Comparison of ENCODE assay signal across 11 cellular contexts in genomic region chr11:82732348-82732733, GRCh38. TPM values are rescaled to one million over a fixed set of nuclear protein-coding genes. Genes with fewer than 3 reads are reported as not detected.
A peak's percentile ranks its signal among the peaks of the same experiment; 100 is the strongest.
DNase-seq lines count a peak whose midpoint lies in the region; ATAC-seq, FAIRE-seq and TF ChIP-seq lines count a peak whose summit lies in the region.
"Had no signal": no experiment of that assay in that cellular context is flagged by ENCODE, and none has a peak within 500 bp of the region (broad histone marks: within the 10 kb centered on the region; RNA-seq: fewer than 3 reads in every experiment).

No MANE protein-coding gene starts in this region.

- no peak overlapping the region for H3K27ac ChIP-seq in H1 (ENCODE audit: low read depth, low read length)
- peak overlapping the region; percentile 60 to 92 (median 84) for H3K27ac ChIP-seq in tibial nerve
- H3K27ac ChIP-seq in right lobe of liver: no peak overlapping the region

- H3K27me3 ChIP-seq in H1 (replicated peaks in 1 of 4; ENCODE audit: control insufficient read depth in 3 of 4, extremely low read depth in 1 of 4, insufficient read depth in 3 of 4, low read length in 3 of 4): peaks cover 11 to 41% (median 36%) of the 10 kb centered on the region in 4 experiments
- H3K27me3 ChIP-seq in tibial nerve: no peaks in the 10 kb centered on the region
- peaks cover 0 to 24% of the 10 kb centered on the region in 2 donors for H3K27me3 ChIP-seq in right lobe of liver

- no peak overlapping the region for H3K18ac ChIP-seq in H1 (ENCODE audit: extremely low read depth, low read length)

- no peak overlapping the region for H2BK120ac ChIP-seq in H1 (replicated peaks; ENCODE audit: low read depth, low read length)

- H3K9me3 ChIP-seq in H1 (ENCODE audit: insufficient read depth in 2 of 2, low read depth in 1 of 2, low read length in 1 of 2) (no peaks in the 10 kb centered on the region), tibial nerve (no peaks in the 10 kb centered on the region), right lobe of liver (no peaks in the 10 kb centered on the region)

- no peak overlapping the region for H2AK5ac ChIP-seq in H1 (ENCODE audit: low read depth, low read length)

- CTCF ChIA-PET in H1 (lab: Charles Lee; ENCODE audit: partially characterized antibody): interaction anchor here (0.6 to 3.4 kb wide), 11 partner anchors 11 to 274 kb away, joined by 3 to 18 read pairs (median 4); partner anchors contain the start of gene PRCP

- no peak for TF ChIP-seq POLR2A in H1 (IDR thresholded peaks at IDR 0.05; ENCODE audit: control extremely low read depth in 1 of 2, low read depth in 2 of 2, low read length in 2 of 2)
- TF ChIP-seq POLR2A in tibial nerve (IDR thresholded peaks at IDR 0.05): no peak
- no peak for TF ChIP-seq POLR2A in right lobe of liver (IDR thresholded peaks at IDR 0.05)

- H3K36me3 ChIP-seq in H1 (ENCODE audit: control insufficient read depth in 2 of 4, insufficient read depth in 4 of 4, low read length in 3 of 4) (no peaks in the 10 kb centered on the region), tibial nerve (no peaks in the 10 kb centered on the region), right lobe of liver (no peaks in the 10 kb centered on the region)

- H4K8ac ChIP-seq in H1 (ENCODE audit: extremely low read depth, insufficient read depth, low read length): no peak overlapping the region; the same call in 1 of the 2 replicates

- H2BK20ac ChIP-seq in H1 (ENCODE audit: low read length): no peak overlapping the region

- no peak overlapping the region for H2AFZ ChIP-seq in H1 (ENCODE audit: low read length)

- no peaks in the 10 kb centered on the region for H3K79me2 ChIP-seq in H1 (ENCODE audit: control insufficient read depth in 1 of 2, insufficient read depth in 2 of 2, low read length in 2 of 2)

- H3K4me1 Mint-ChIP-seq in naive thymus-derived CD8-positive, alpha-beta T cell: peaks cover 9 to 25% (median 17%) of the 10 kb centered on the region in 4 donors

- no peak overlapping the region for H2BK5ac ChIP-seq in H1 (ENCODE audit: low read depth, low read length)

- H3K27me3 Mint-ChIP-seq in naive thymus-derived CD8-positive, alpha-beta T cell: peaks cover 25 to 69% (median 50%) of the 10 kb centered on the region in 5 donors

- peak overlapping the region; percentile 9 to 79 (median 60) for H3K4me3 Mint-ChIP-seq in naive thymus-derived CD8-positive, alpha-beta T cell

- no peak for TF ChIP-seq EP300 in H1 (IDR thresholded peaks at IDR 0.05; ENCODE audit: borderline replicate concordance in 1 of 2, low read depth in 2 of 2, low read length in 2 of 2)
- no peak for TF ChIP-seq EP300 in tibial nerve (IDR thresholded peaks at IDR 0.05)

- H2BK12ac ChIP-seq in H1 (ENCODE audit: low read depth, low read length): no peak overlapping the region

- no peak for TF ChIP-seq RAD21 in H1 (IDR thresholded peaks at IDR 0.05 in 1 of 2, conservative IDR thresholded peaks at IDR 0.05 in 1 of 2; ENCODE audit: low read depth in 2 of 2, low read length in 2 of 2)

- no peak overlapping the region for H3K14ac ChIP-seq in H1 (ENCODE audit: insufficient read length)

- peak overlapping the region in 1 of 4 experiments; percentile 50; a peak in 1 of 7 replicates for H3K9ac ChIP-seq in H1 (replicated peaks in 1 of 4; ENCODE audit: extremely low read depth in 1 of 4, low read depth in 3 of 4, low read length in 3 of 4)

- no peaks in the 10 kb centered on the region for H3K79me1 ChIP-seq in H1 (ENCODE audit: low read depth, low read length)

- no peak overlapping the region for H3K56ac ChIP-seq in H1 (replicated peaks; ENCODE audit: insufficient read length, low read depth, low read length)

- no peak for ATAC-seq in naive thymus-derived CD8-positive, alpha-beta T cell
- no peak for ATAC-seq in right lobe of liver
- no peak for ATAC-seq in GM19467 (IDR thresholded peaks at IDR 0.05; ENCODE audit: unreplicated experiment)

- H3K4me2 ChIP-seq in H1 (ENCODE audit: insufficient read depth in 1 of 2, low read depth in 2 of 2, low read length in 2 of 2): peak overlapping the region; percentile 59 to 83

- POLR2A ChIA-PET in H1 (lab: Charles Lee; ENCODE audit: partially characterized antibody): interaction anchor here (1.0 kb wide), 1 partner anchor 424 kb away, joined by 3 read pairs; the partner anchor contains the start of gene PCF11
- POLR2A ChIA-PET in naive thymus-derived CD8-positive, alpha-beta T cell (lab: Charles Lee): no interaction called here

- H3K9me3 Mint-ChIP-seq in naive thymus-derived CD8-positive, alpha-beta T cell: peaks cover 0 to 2% (median 0%) of the 10 kb centered on the region in 9 donors

- H4K5ac ChIP-seq in H1 (ENCODE audit: insufficient read length, low read depth, low read length): no peak overlapping the region

- no peak overlapping the region for H2BK15ac ChIP-seq in H1 (ENCODE audit: low read length)

- H4K91ac ChIP-seq in H1 (replicated peaks; ENCODE audit: insufficient read length, low read length): no peak overlapping the region

- H3K4me1 ChIP-seq in H1 (replicated peaks in 1 of 4; ENCODE audit: control insufficient read depth in 3 of 4, insufficient read depth in 4 of 4, low read length in 3 of 4): peaks cover 2 to 11% (median 6%) of the 10 kb centered on the region in 4 experiments; a peak in 5 of 7 replicates
- H3K4me1 ChIP-seq in tibial nerve: peaks cover 0 to 29% (median 0%) of the 10 kb centered on the region in 4 donors
- H3K4me1 ChIP-seq in right lobe of liver: peaks cover 0 to 5% (median 0%) of the 10 kb centered on the region in 4 donors

- H3K4me3 ChIP-seq in H1 (ENCODE audit: extremely low read depth in 1 of 4, insufficient read depth in 2 of 4, low read depth in 3 of 4, low read length in 4 of 4) (peak overlapping the region; percentile 50 to 86 (median 58)), tibial nerve (peak overlapping the region; percentile 54 to 80 (median 60)), right lobe of liver (no peak overlapping the region)

- H3K27ac Mint-ChIP-seq in naive thymus-derived CD8-positive, alpha-beta T cell: no peak overlapping the region

- 4% methylated on average over 27 of the region's 37 CpGs; no CpG with 5 or more reads in 1 of the 2 experiments for WGBS in H1 (ENCODE audit: extremely low coverage in 1 of 2, insufficient coverage in 1 of 2, insufficient read length in 1 of 2, insufficient replicate concordance in 2 of 2, low coverage in 1 of 2, low lambda C conversion rate in 2 of 2, missing lambda C conversion rate in 1 of 2), 2 experiments
- 5 to 8% methylated on average over 22 of the region's 37 CpGs for WGBS in tibial nerve, 2 donors
- 3% methylated on average over 26 of the region's 37 CpGs for WGBS in right lobe of liver (ENCODE audit: insufficient coverage, low coverage, low lambda C conversion rate, missing lambda C conversion rate)

- no peak for TF ChIP-seq CTCF in H1 (IDR thresholded peaks at IDR 0.05; ENCODE audit: control extremely low read depth in 1 of 3, insufficient read depth in 1 of 3, low read depth in 1 of 3, low read length in 3 of 3)
- no peak for TF ChIP-seq CTCF in tibial nerve (IDR thresholded peaks at IDR 0.05)
- TF ChIP-seq CTCF in right lobe of liver (IDR thresholded peaks at IDR 0.05): no peak

- peaks cover 0 to 4% (median 3%) of the 10 kb centered on the region in 3 donors for H3K36me3 Mint-ChIP-seq in naive thymus-derived CD8-positive, alpha-beta T cell

- peak; percentile 5 for DNase-seq in NCI-H748 (lab: John Stamatoyannopoulos, UW; ENCODE audit: unreplicated experiment)
- DNase-seq in NCI-H748 treated with DMSO at 0.1 percent for 48 hours (lab: John Stamatoyannopoulos, UW): no peak
- DNase-seq in H1 (ENCODE audit: low read depth in 1 of 2, low spot score in 2 of 2): no peak
- peak in 1 of 10 donors; percentile 10 for DNase-seq in naive thymus-derived CD8-positive, alpha-beta T cell
- no peak for DNase-seq in tibial nerve (ENCODE audit: low spot score in 2 of 2)
- DNase-seq in right lobe of liver: no peak
- no peak for DNase-seq in T-helper 9 cell
- DNase-seq: 8988T, NCI-H1048 had no signal

- intact Hi-C loops in right lobe of liver (cut with DNase I): no loop called here

- H4K20me1 ChIP-seq in H1 (replicated peaks in 1 of 2; ENCODE audit: control insufficient read depth in 1 of 2, insufficient read depth in 2 of 2, low read length in 2 of 2): no peaks in the 10 kb centered on the region

- H3K4ac ChIP-seq in H1 (replicated peaks; ENCODE audit: insufficient read length, low read depth, low read length): no peak overlapping the region

- no peak for FAIRE-seq in H1 (lab: Jason Lieb, UNC)

- H3K23ac ChIP-seq in H1 (ENCODE audit: insufficient read length): no peak overlapping the region

- peaks cover 14% of the 10 kb centered on the region; the same call in 1 of the 2 replicates for H3K23me2 ChIP-seq in H1 (ENCODE audit: low read depth, low read length)

TF ChIP-seq in H1, 55 proteins besides CTCF, POLR2A, EP300 and RAD21:
- peak; percentile 35 for TF ChIP-seq SUZ12 (IDR thresholded peaks at IDR 0.05; ENCODE audit: low read length)
- no peak for TF ChIP-seq FOSL1 (IDR thresholded peaks at IDR 0.05; ENCODE audit: insufficient read depth, low read depth, low read length)
- TF ChIP-seq RNF2 (IDR thresholded peaks at IDR 0.05; ENCODE audit: borderline replicate concordance, low read depth, low read length, missing control alignments, poor library complexity, severe bottlenecking): peak; percentile 36

RNA-seq across cellular contexts. Expression of gene FAM181B, which starts 1.3 kb away (rescaled TPM):
- total RNA-seq in H1 (2021; fragmentation: NEBNext Ultra II Directional; extraction: Animal tissue kit (Norgen Biotek cat#: 25700)): 0.37 and 0.42 TPM in 2 replicates
- 0.21 and 0.25 TPM in 2 replicates for polyA plus RNA-seq in H1 (2011; rRNA removed)
- polyA plus RNA-seq in H1 (2011; cell fraction: cytosol; rRNA removed): 0.36 TPM
- polyA plus RNA-seq in H1 (2011; cell fraction: nucleus; rRNA removed): 0.29 TPM
- 0.20 to 0.34 TPM (median 0.22 TPM) in 4 replicates for polyA plus RNA-seq in H1 (2012, experiment 1 of 2)
- 0.33 TPM for polyA plus RNA-seq in H1 (2012, experiment 2 of 2)
- 0.24 TPM for polyA plus RNA-seq in H1 (2013, experiment 1 of 2)
- polyA plus RNA-seq in H1 (2013, experiment 2 of 2): 0.18 TPM
- 0.15 and 0.28 TPM in 2 replicates for polyA minus RNA-seq in H1 (2011; rRNA and poly(A)+ RNA removed)
- polyA minus RNA-seq in H1 (2011; cell fraction: cytosol; rRNA and poly(A)+ RNA removed): 0.29 TPM
- 1.3 TPM for polyA minus RNA-seq in H1 (2011; cell fraction: nucleus; rRNA and poly(A)+ RNA removed)
- not detected for total RNA-seq in naive thymus-derived CD8-positive, alpha-beta T cell
- not detected for polyA plus RNA-seq in naive thymus-derived CD8-positive, alpha-beta T cell
- 1 to 10 TPM; 1.5 to 3.6 (median 2.4) TPM for total RNA-seq in tibial nerve
- total RNA-seq in right lobe of liver: not detected
- total RNA-seq: left lobe of liver had no signal

Comparison
In these comparisons a context has a peak if more than half of its experiments do, and no peak if none do; other contexts are left out.
1. H3K27ac ChIP-seq: peak in tibial nerve (4 of 4); none in H1 (single experiment) and right lobe of liver (0 of 3).
2. H3K4me3 ChIP-seq: peak in H1 (4 of 4) and tibial nerve (4 of 4); none in right lobe of liver (0 of 3).